8 cellular contexts compared by ENCODE assay signal in genomic region chr9:136439550-136440408, GRCh38. TPM values are rescaled to one million over a fixed set of nuclear protein-coding genes. Genes with fewer than 3 reads are reported as not detected.
DNase-seq lines count a peak whose midpoint lies in the region; ATAC-seq and TF ChIP-seq lines count a peak whose summit lies in the region.

Gene INPP5E, minus strand, starts transcription at chr9:136439845. Its CDS starts 426 bp downstream, at chr9:136439419.

- H3K4me1 ChIP-seq in mononuclear cell (ENCODE audit: insufficient read depth, low read length): peaks cover 24% of the 10 kb centered on the region

- in situ Hi-C loops in ACHN (cut with HindIII; ENCODE audit: low pct_ligation_motif_present, low pct_unique_long_range_greater_than_20kb, low sequenced_read_pairs): no loop called here

- no peaks in the 10 kb centered on the region for H3K9me3 Mint-ChIP-seq in endothelial cell (ENCODE audit: unreplicated experiment)

- peak within 1 kb of the TSS; percentile 61 for H3K27ac Mint-ChIP-seq in endothelial cell (ENCODE audit: unreplicated experiment)

- peak; percentile 57 for TF ChIP-seq CTCF in endothelial cell (IDR thresholded peaks at IDR 0.05; ENCODE audit: unreplicated experiment)

- peak within 1 kb of the TSS; percentile 65 for H3K4me3 ChIP-seq in mononuclear cell (ENCODE audit: low read length)

- DNase-seq in ACHN (peak; percentile 67), NCI-H69 (lab: John Stamatoyannopoulos, UW) (peak; percentile 82), endothelial cell (ENCODE audit: low spot score) (peak; percentile 93)
- DNase-seq in activated CD8-positive, alpha-beta memory T cell treated with anti-CD3 and anti-CD28 coated beads, Interleukin-2, amount 50 U/mL, for 1 hour (ENCODE audit: extremely low read depth): peak; percentile 24
- peak; percentile 76 to 78 for DNase-seq in stimulated activated CD8-positive, alpha-beta memory T cell treated with anti-CD3 and anti-CD28 coated beads, Interleukin-2, amount 100 ng/mL, for 48 hours (ENCODE audit: low read depth in 2 of 2)

- H3K4me3 Mint-ChIP-seq in endothelial cell (ENCODE audit: unreplicated experiment): peak within 1 kb of the TSS; percentile 94

- H3K27me3 Mint-ChIP-seq in endothelial cell (ENCODE audit: unreplicated experiment): peaks cover 21% of the 10 kb centered on the region

- peaks cover 31% of the 10 kb centered on the region for H3K36me3 Mint-ChIP-seq in endothelial cell (ENCODE audit: low read depth, unreplicated experiment)

- H3K9me3 ChIP-seq in mononuclear cell (ENCODE audit: low read depth, low read length): no peaks in the 10 kb centered on the region

- peak; percentile 69 for ATAC-seq in GM18511 (IDR thresholded peaks at IDR 0.05; ENCODE audit: unreplicated experiment)
- ATAC-seq in HG03066 (IDR thresholded peaks at IDR 0.05; ENCODE audit: low read depth, unreplicated experiment): peak; percentile 45

- H3K4me1 Mint-ChIP-seq in endothelial cell (ENCODE audit: unreplicated experiment): peaks cover 16% of the 10 kb centered on the region

- no peaks in the 10 kb centered on the region for H3K27me3 ChIP-seq in mononuclear cell (ENCODE audit: insufficient read depth, low read length)

RNA-seq across cellular contexts. Expression of gene INPP5E, which starts in this region (rescaled TPM):
- 23.6 TPM for total RNA-seq in endothelial cell (ENCODE audit: unreplicated experiment)
- 5.5 TPM for total RNA-seq in mononuclear cell

Comparison
In these comparisons a context has a peak if more than half of its experiments do, and no peak if none do; other contexts are left out.
1. Peak in every context shown above with its lines: DNase-seq, ATAC-seq and H3K4me3 ChIP-seq.
2. DNase-seq: peak in every context shown above with its lines; median percentile 93 in endothelial cell; 82 in NCI-H69; 77 in stimulated activated CD8-positive, alpha-beta memory T cell treated with anti-CD3 and anti-CD28 coated beads, Interleukin-2, amount 100 ng/mL, for 48 hours; 67 in ACHN; 24 in activated CD8-positive, alpha-beta memory T cell treated with anti-CD3 and anti-CD28 coated beads, Interleukin-2, amount 50 U/mL, for 1 hour.